Comparison of ENCODE assay signal across 10 cellular contexts in the genomic region with DNA sequence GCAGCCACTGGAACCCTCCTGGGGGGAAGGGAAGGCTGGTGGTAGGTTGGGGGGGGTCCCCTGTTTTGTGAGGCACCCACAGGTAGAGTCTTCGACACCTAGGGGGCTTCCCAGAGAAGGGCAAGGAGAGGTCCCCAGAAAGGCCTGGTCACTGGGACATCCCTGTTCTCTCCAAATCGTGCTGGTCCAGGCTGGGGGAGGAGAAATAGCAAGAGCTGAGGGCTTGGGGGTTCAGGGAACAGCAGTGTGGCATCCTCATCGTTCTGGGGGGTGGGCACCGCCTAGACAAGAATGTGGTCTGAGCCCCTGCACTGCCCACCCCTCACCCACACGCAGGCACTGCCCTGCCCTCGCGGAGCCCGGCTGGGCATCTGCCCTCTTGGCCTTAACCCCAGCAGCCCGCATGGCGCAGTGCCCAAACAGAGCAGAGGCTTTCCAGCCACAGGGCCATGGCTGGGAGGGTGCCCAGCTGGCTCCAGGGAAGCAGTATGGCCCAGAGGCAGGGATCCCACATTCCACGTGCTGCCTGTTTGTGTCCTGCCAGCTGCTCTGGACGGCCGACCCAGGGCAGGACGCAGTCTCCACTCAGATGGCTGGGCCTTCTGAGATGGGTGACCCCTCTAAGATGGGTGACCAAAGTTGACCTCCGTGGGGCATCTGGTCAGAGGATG. TPM values are rescaled to one million over a fixed set of nuclear protein-coding genes. Genes with fewer than 3 reads are reported as not detected.
DNase-seq lines count a peak whose midpoint lies in the region; ATAC-seq and TF ChIP-seq lines count a peak whose summit lies in the region.
"Had no signal": no experiment of that assay in that cellular context is flagged by ENCODE, and none has a peak within 500 bp of the region (broad histone marks: within the 10 kb centered on the region; RNA-seq: fewer than 3 reads in every experiment).

No MANE protein-coding gene starts in this region.

- no peaks in the 10 kb centered on the region for H3K36me3 Mint-ChIP-seq in Calu3 (ENCODE audit: insufficient read depth, unreplicated experiment)
- H3K36me3 Mint-ChIP-seq: activated CD4-positive, alpha-beta memory T cell treated with anti-CD3 and anti-CD28 coated beads for 36 hours; natural killer cell treated with Interleukin-12 subunit alpha and Interleukin-12 subunit beta and Interleukin-15 and Interleukin-18, amount 100 ng/mL, for 72 hours had no signal

- no peaks in the 10 kb centered on the region for H3K9me3 Mint-ChIP-seq in Calu3 (ENCODE audit: low read depth, unreplicated experiment)
- H3K9me3 Mint-ChIP-seq: activated CD4-positive, alpha-beta memory T cell treated with anti-CD3 and anti-CD28 coated beads for 36 hours; natural killer cell treated with Interleukin-12 subunit alpha and Interleukin-12 subunit beta and Interleukin-15 and Interleukin-18, amount 100 ng/mL, for 72 hours had no signal

- H3K27me3 Mint-ChIP-seq in Calu3 (ENCODE audit: unreplicated experiment), result peaks cover 15% of the 10 kb centered on the region

- peaks cover 3% of the 10 kb centered on the region for H3K36me3 ChIP-seq in right atrium auricular region

- TF ChIP-seq CTCF in right atrium auricular region (IDR thresholded peaks at IDR 0.05) (no peak), Calu3 (IDR thresholded peaks at IDR 0.05; ENCODE audit: unreplicated experiment) (no peak)

- peaks cover 7% of the 10 kb centered on the region for H3K4me1 Mint-ChIP-seq in Calu3 (ENCODE audit: low read depth, unreplicated experiment)

- H3K27ac ChIP-seq in right atrium auricular region, result no peak overlapping the region

- CTCF ChIA-PET in Calu3 (lab: Charles Lee), result no interaction called here

- DNase-seq in Right ventricle myocardium inferior (ENCODE audit: missing footprints) (peak; percentile 88), right atrium auricular region (ENCODE audit: low spot score) (no peak), cardiac septum (ENCODE audit: low spot score) (peak; percentile 91), occipital lobe (lab: John Stamatoyannopoulos, UW) (peak; percentile 80), glomerular visceral epithelial cell (ENCODE audit: extremely low spot score) (no peak), Calu3 (no peak), NCI-H2081 (lab: John Stamatoyannopoulos, UW) (no peak)
- DNase-seq: activated CD4-positive, alpha-beta memory T cell treated with anti-CD3 and anti-CD28 coated beads for 36 hours had no signal

- H3K27me3 ChIP-seq in right atrium auricular region, result no peaks in the 10 kb centered on the region

- no peaks in the 10 kb centered on the region for H3K9me3 ChIP-seq in right atrium auricular region

- no peak overlapping the region for H3K27ac Mint-ChIP-seq in Calu3 (ENCODE audit: unreplicated experiment)
- H3K27ac Mint-ChIP-seq: activated CD4-positive, alpha-beta memory T cell treated with anti-CD3 and anti-CD28 coated beads for 36 hours; natural killer cell treated with Interleukin-12 subunit alpha and Interleukin-12 subunit beta and Interleukin-15 and Interleukin-18, amount 100 ng/mL, for 72 hours had no signal

- no peak overlapping the region for H3K4me3 Mint-ChIP-seq in Calu3 (ENCODE audit: low read depth, unreplicated experiment)
- H3K4me3 Mint-ChIP-seq: activated CD4-positive, alpha-beta memory T cell treated with anti-CD3 and anti-CD28 coated beads for 36 hours; natural killer cell treated with Interleukin-12 subunit alpha and Interleukin-12 subunit beta and Interleukin-15 and Interleukin-18, amount 100 ng/mL, for 72 hours had no signal

- H3K4me1 ChIP-seq in right atrium auricular region, result peaks cover 0 to 42% of the 10 kb centered on the region in 2 donors

- ATAC-seq in Right ventricle myocardium inferior (peak; percentile 84), HG02981 (IDR thresholded peaks at IDR 0.05; ENCODE audit: unreplicated experiment) (no peak)

- BruUV-seq in Calu3 (replicated peaks; lab: Mats Ljungman, UMichigan), result no TSS peak

- intact Hi-C loops in Right ventricle myocardium inferior (cut with DNase I) (loop anchor here (5.0 kb wide), 1 partner anchor 144 kb away; no protein-coding TSS in a partner anchor), cardiac septum (cut with DNase I) (loop anchor here (10.0 kb wide), 1 partner anchor 132 kb away; no protein-coding TSS in a partner anchor), Calu3 (cut with micrococcal nuclease; ENCODE audit: unreplicated experiment) (no loop called here)

- no peak overlapping the region for H3K4me3 ChIP-seq in right atrium auricular region

RNA-seq across cellular contexts. Expression of gene SCARF2, which starts 14.5 kb away (rescaled TPM):
- 3.0 TPM for total RNA-seq in Right ventricle myocardium inferior
- total RNA-seq in right atrium auricular region, result 10 to 100 TPM in 1 of 2 donors, 1 to 10 TPM in 1; 6.5 to 11.0 TPM
- 5.2 TPM for total RNA-seq in cardiac septum
- total RNA-seq in occipital lobe, result 1.7 TPM
- 0.68 and 0.81 TPM in 2 replicates for total RNA-seq in Calu3 (2022)

RNA-seq across cellular contexts. Expression of gene ZNF74, which starts 29.1 kb away (rescaled TPM):
- total RNA-seq in Right ventricle myocardium inferior (6.3 TPM), right atrium auricular region (1 to 10 TPM; 5.6 to 6.3 TPM), cardiac septum (4.9 TPM), occipital lobe (46.2 TPM), Calu3 (2022) (11.1 and 15.2 TPM in 2 replicates)

Comparison
In these comparisons a context has a peak if more than half of its experiments do, and no peak if none do; other contexts are left out.
1. DNase-seq: peak in Right ventricle myocardium inferior (single experiment), cardiac septum (single experiment) and occipital lobe (single experiment); none in right atrium auricular region (single experiment), glomerular visceral epithelial cell (single experiment), Calu3 (single experiment) and NCI-H2081 (0 of 2).